In the genomic region with DNA sequence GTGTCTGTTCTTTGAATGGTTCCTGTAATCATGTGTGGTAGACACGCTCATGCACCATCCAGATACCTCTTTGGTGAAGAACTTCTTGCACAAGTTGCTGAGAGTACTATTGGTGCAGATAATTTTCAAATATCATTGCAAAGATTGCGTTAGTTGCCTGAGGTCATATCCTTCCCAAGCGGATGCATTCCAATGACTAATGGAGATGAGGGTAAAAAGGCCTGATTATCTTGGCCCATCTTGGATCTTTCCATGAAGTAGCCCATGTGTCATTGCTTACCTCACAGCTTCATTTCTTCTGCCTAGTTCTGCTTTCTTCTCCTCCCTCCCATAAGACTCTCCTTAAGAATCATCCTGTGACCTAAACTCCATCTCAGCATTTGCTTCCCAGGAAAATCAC, we compare ENCODE assay signal across 15 cellular contexts.
DNase-seq lines count a peak whose midpoint lies in the region; TF ChIP-seq lines count a peak whose summit lies in the region.
"Had no signal": no experiment of that assay in that cellular context is flagged by ENCODE, and none has a peak within 500 bp of the region (broad histone marks: within the 10 kb centered on the region; RNA-seq: fewer than 3 reads in every experiment).

No MANE protein-coding gene starts in this region.

- no peaks in the 10 kb centered on the region for H3K27me3 Mint-ChIP-seq in osteocyte (ENCODE audit: unreplicated experiment)

- peaks cover 4% of the 10 kb centered on the region; the same call in 1 of the 2 replicates for H3K4me1 ChIP-seq in GM23248 (ENCODE audit: insufficient read depth)
- no peaks in the 10 kb centered on the region for H3K4me1 ChIP-seq in trophoblast cell (ENCODE audit: control insufficient read depth in 1 of 2, insufficient read depth in 2 of 2, low read length in 2 of 2)
- no peaks in the 10 kb centered on the region for H3K4me1 ChIP-seq in Karpas-422 (ENCODE audit: low read length)
- H3K4me1 ChIP-seq: A549 had no signal

- H3K27me3 ChIP-seq in GM23248 (replicated peaks; ENCODE audit: insufficient read depth) (no peaks in the 10 kb centered on the region), trophoblast cell (ENCODE audit: insufficient read depth, low read length) (no peaks in the 10 kb centered on the region), Karpas-422 (ENCODE audit: low read length) (no peaks in the 10 kb centered on the region)

- H2BK120ac ChIP-seq in trophoblast cell (ENCODE audit: insufficient read depth, low read length, poor library complexity) = no peak overlapping the region

- no peak overlapping the region for H4K12ac ChIP-seq in trophoblast cell (ENCODE audit: low read depth, low read length)

- H3K9ac ChIP-seq in GM23248 (no peak overlapping the region), trophoblast cell (ENCODE audit: low read length) (no peak overlapping the region), Karpas-422 (ENCODE audit: low read length) (no peak overlapping the region)

- peak; percentile 36 for DNase-seq in GM23248
- DNase-seq in RPMI7951 (ENCODE audit: low read depth) = peak; percentile 15
- DNase-seq in epithelial cell of esophagus (ENCODE audit: low read depth) = peak; percentile 15
- peak; percentile 59 to 83 for DNase-seq in trophoblast cell
- DNase-seq in Karpas-422 = no peak
- DNase-seq in coronary artery (ENCODE audit: low spot score) = no peak
- no peak for DNase-seq in osteocyte (ENCODE audit: extremely low spot score, unreplicated experiment)
- DNase-seq: CD8-positive, alpha-beta T cell; COR-L47; DMS153; DMS79 treated with DMSO at 0.1 percent for 48 hours; GF-D8; H7 had no signal

- H3K4ac ChIP-seq in trophoblast cell (ENCODE audit: low read depth, low read length) = no peak overlapping the region

- H3K4me2 ChIP-seq in GM23248 (ENCODE audit: unreplicated experiment) (no peak overlapping the region), trophoblast cell (ENCODE audit: low read length) (no peak overlapping the region), Karpas-422 (ENCODE audit: low read depth, low read length, poor library complexity, severe bottlenecking) (no peak overlapping the region)
- H3K4me2 ChIP-seq: A549 had no signal

- H3F3A ChIP-seq in GM23248 (ENCODE audit: insufficient read depth) = no peaks in the 10 kb centered on the region

- H3K79me1 ChIP-seq in trophoblast cell (ENCODE audit: low read length) = no peaks in the 10 kb centered on the region

- in situ Hi-C loops in GM23248 (cut with MboI) = no loop called here

- H3K27ac ChIP-seq in GM23248 (no peak overlapping the region), trophoblast cell (ENCODE audit: low read depth, low read length) (no peak overlapping the region), Karpas-422 (ENCODE audit: low read length) (no peak overlapping the region), coronary artery (no peak overlapping the region)
- H3K27ac ChIP-seq: A549 had no signal

- H4K8ac ChIP-seq in trophoblast cell (ENCODE audit: low read depth, low read length) = no peak overlapping the region

- H3K27ac Mint-ChIP-seq in osteocyte (ENCODE audit: unreplicated experiment) = no peak overlapping the region
- H3K27ac Mint-ChIP-seq: CD8-positive, alpha-beta T cell had no signal

- 50 to 57% methylated on average over 3 of the region's 3 CpGs for WGBS in GM23248 (ENCODE audit: low coverage in 1 of 2, low lambda C conversion rate in 2 of 2, missing lambda C conversion rate in 2 of 2), 2 experiments
- WGBS in trophoblast cell (ENCODE audit: extremely low coverage, insufficient coverage, insufficient read length) = no CpG with 5 or more reads among the region's 3 CpGs

- no peak overlapping the region for H3K4me3 Mint-ChIP-seq in osteocyte (ENCODE audit: unreplicated experiment)
- H3K4me3 Mint-ChIP-seq: CD14-positive monocyte; CD8-positive, alpha-beta T cell had no signal

- H3K36me3 ChIP-seq in GM23248 (ENCODE audit: low read depth) (no peaks in the 10 kb centered on the region), trophoblast cell (ENCODE audit: control insufficient read depth in 1 of 2, insufficient read depth in 2 of 2, low read length in 2 of 2) (no peaks in the 10 kb centered on the region), Karpas-422 (ENCODE audit: insufficient read depth, low read length) (no peaks in the 10 kb centered on the region)

- no peak overlapping the region for H2AK5ac ChIP-seq in trophoblast cell (ENCODE audit: low read length)

- TF ChIP-seq CTCF in epithelial cell of esophagus (IDR thresholded peaks at IDR 0.05; ENCODE audit: insufficient read depth, low read depth, low read length, missing control alignments) = no peak
- TF ChIP-seq CTCF in coronary artery (IDR thresholded peaks at IDR 0.05) = no peak
- no peak for TF ChIP-seq CTCF in osteocyte (IDR thresholded peaks at IDR 0.05)

- H4K20me1 ChIP-seq in GM23248 (ENCODE audit: insufficient read depth) (no peaks in the 10 kb centered on the region), Karpas-422 (ENCODE audit: insufficient read depth, low read depth, low read length) (no peaks in the 10 kb centered on the region)

- H3K9me3 ChIP-seq in GM23248 (ENCODE audit: low read depth) (no peaks in the 10 kb centered on the region), trophoblast cell (ENCODE audit: insufficient read depth, low read depth, low read length) (no peaks in the 10 kb centered on the region), Karpas-422 (ENCODE audit: low read length) (no peaks in the 10 kb centered on the region; the same call in 1 of the 2 replicates)
- H3K9me3 ChIP-seq: A549 had no signal

- H3K23ac ChIP-seq in trophoblast cell (ENCODE audit: low read length) = no peak overlapping the region

- H3K14ac ChIP-seq in trophoblast cell (ENCODE audit: low read length) = no peak overlapping the region

- H3K9me2 ChIP-seq in GM23248 (ENCODE audit: insufficient read depth) (no peaks in the 10 kb centered on the region), Karpas-422 (replicated peaks; ENCODE audit: insufficient read depth, low read length) (no peaks in the 10 kb centered on the region)

- H3K79me2 ChIP-seq in GM23248 (ENCODE audit: insufficient read depth) = no peaks in the 10 kb centered on the region
- no peaks in the 10 kb centered on the region for H3K79me2 ChIP-seq in trophoblast cell (ENCODE audit: control insufficient read depth, insufficient read depth, low read length, poor library complexity)
- H3K79me2 ChIP-seq in Karpas-422 (ENCODE audit: low read length) = no peaks in the 10 kb centered on the region

- H3K18ac ChIP-seq in trophoblast cell (ENCODE audit: low read length) = no peak overlapping the region

- H2BK12ac ChIP-seq in trophoblast cell (ENCODE audit: low read length) = no peak overlapping the region

- H3K4me3 ChIP-seq in GM23248 (no peak overlapping the region), epithelial cell of esophagus (ENCODE audit: low read length) (no peak overlapping the region), trophoblast cell (ENCODE audit: low read depth, low read length) (no peak overlapping the region), Karpas-422 (ENCODE audit: low read length) (no peak overlapping the region), coronary artery (no peak overlapping the region)
- H3K4me3 ChIP-seq: A549 had no signal

- no peak overlapping the region for H4K91ac ChIP-seq in trophoblast cell (ENCODE audit: low read depth, low read length)

- no peak overlapping the region for H2AFZ ChIP-seq in GM23248
- H2AFZ ChIP-seq in trophoblast cell (ENCODE audit: insufficient read depth, low read length, poor library complexity) = no peak overlapping the region
- H2AFZ ChIP-seq in Karpas-422 (ENCODE audit: low read length) = no peak overlapping the region

- no peak overlapping the region for H2BK5ac ChIP-seq in trophoblast cell (ENCODE audit: low read depth, low read length, poor library complexity)

- peaks cover 15% of the 10 kb centered on the region for H3K9me3 Mint-ChIP-seq in osteocyte (ENCODE audit: unreplicated experiment)
- H3K9me3 Mint-ChIP-seq: CD8-positive, alpha-beta T cell had no signal

- H3K36me3 Mint-ChIP-seq in osteocyte (ENCODE audit: unreplicated experiment) = no peaks in the 10 kb centered on the region
- H3K36me3 Mint-ChIP-seq: CD14-positive monocyte; CD8-positive, alpha-beta T cell had no signal

- no peaks in the 10 kb centered on the region for H3K4me1 Mint-ChIP-seq in osteocyte (ENCODE audit: unreplicated experiment)
- H3K4me1 Mint-ChIP-seq: CD14-positive monocyte had no signal

Comparison
In these comparisons a context has a peak if more than half of its experiments do, and no peak if none do; other contexts are left out.
1. DNase-seq: peak in GM23248 (single experiment), RPMI7951 (single experiment), epithelial cell of esophagus (single experiment) and trophoblast cell (2 of 2); none in Karpas-422 (single experiment), coronary artery (single experiment) and osteocyte (single experiment).